In the genomic region with DNA sequence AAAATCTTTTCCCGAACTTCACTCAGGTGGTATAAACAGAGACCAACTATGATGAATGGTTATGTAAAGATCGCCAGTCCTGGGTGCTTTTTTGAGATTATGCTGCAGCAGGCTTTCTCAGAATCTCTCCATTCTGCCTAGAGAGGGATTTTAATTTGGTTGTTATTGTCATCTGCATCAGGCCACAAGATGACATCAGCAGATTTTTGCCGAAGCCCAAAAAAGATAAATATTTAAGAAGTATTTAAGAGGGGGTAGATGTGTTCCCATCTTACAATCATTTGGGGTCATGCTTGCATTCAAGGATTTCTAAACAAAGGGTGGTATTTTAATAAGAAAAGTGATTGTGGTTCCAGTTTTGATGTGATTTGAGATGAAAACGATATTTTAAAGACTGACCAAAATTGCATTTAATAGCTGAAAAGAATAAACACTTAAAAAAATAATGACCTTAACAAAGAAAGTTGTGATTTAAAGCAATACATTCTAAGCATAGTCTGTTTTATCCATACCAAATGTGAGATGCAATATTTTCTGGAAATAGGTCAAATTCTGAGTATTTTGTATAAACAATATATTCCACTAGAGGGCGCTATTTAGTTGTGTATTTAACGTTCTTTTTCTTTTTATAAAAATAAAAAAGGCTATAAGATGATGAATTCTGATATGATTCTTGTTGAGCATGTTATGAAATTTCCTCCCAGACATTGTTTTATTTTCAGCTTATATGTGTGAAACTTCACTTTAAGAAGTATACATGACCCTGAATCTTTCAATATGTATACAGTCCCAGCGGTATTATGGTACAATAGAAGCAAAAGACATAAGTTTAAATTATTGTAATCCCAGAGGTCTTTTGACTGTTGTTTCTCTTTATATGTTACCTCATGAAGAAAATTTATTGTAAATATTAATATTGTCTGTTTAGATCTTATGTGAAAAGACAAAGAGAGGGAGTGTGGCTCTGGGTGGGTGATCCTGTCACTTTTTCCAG, we compare ENCODE assay signal across 8 cellular contexts. TPM values are rescaled to one million over a fixed set of nuclear protein-coding genes. Genes with fewer than 3 reads are reported as not detected.
A peak's percentile ranks its signal among the peaks of the same experiment; 100 is the strongest.
DNase-seq lines count a peak whose midpoint lies in the region; ATAC-seq and TF ChIP-seq lines count a peak whose summit lies in the region.

No MANE protein-coding gene starts in this region.

- H3K4me1 ChIP-seq in gastrocnemius medialis: no peaks in the 10 kb centered on the region

- H3K36me3 ChIP-seq in gastrocnemius medialis: no peaks in the 10 kb centered on the region

- no peak overlapping the region for H3K27ac ChIP-seq in gastrocnemius medialis

- TF ChIP-seq CTCF in natural killer cell (IDR thresholded peaks at IDR 0.05): peak; percentile 89
- TF ChIP-seq CTCF in endothelial cell (IDR thresholded peaks at IDR 0.05; ENCODE audit: unreplicated experiment): peak; percentile 93
- TF ChIP-seq CTCF in gastrocnemius medialis (IDR thresholded peaks at IDR 0.05 in 4 of 5, conservative IDR thresholded peaks at IDR 0.05 in 1 of 5): peak in 4 of 5 experiments; percentile 17 to 60 (median 47)

- no peak for DNase-seq in natural killer cell
- DNase-seq in natural killer cell treated with Interleukin-12 subunit alpha and Interleukin-12 subunit beta and Interleukin-15 and Interleukin-18, amount 100 ng/mL, for 72 hours (ENCODE audit: low spot score): no peak
- peak; percentile 59 for DNase-seq in NCI-H82 (lab: John Stamatoyannopoulos, UW)
- DNase-seq in endothelial cell (ENCODE audit: low spot score): no peak
- no peak for DNase-seq in gastrocnemius medialis
- no peak for DNase-seq in GDM1 (lab: John Stamatoyannopoulos, UW)
- no peak for DNase-seq in glomerular visceral epithelial cell (ENCODE audit: extremely low spot score)
- DNase-seq in activated CD4-positive, alpha-beta T cell treated with anti-CD3 and anti-CD28 coated beads for 4 hours: no peak

- no peaks in the 10 kb centered on the region for H3K36me3 Mint-ChIP-seq in natural killer cell
- no peaks in the 10 kb centered on the region for H3K36me3 Mint-ChIP-seq in natural killer cell treated with Interleukin-12 subunit alpha and Interleukin-12 subunit beta and Interleukin-15 and Interleukin-18, amount 100 ng/mL, for 72 hours
- no peaks in the 10 kb centered on the region for H3K36me3 Mint-ChIP-seq in endothelial cell (ENCODE audit: low read depth, unreplicated experiment)

- no peaks in the 10 kb centered on the region for H3K9me3 Mint-ChIP-seq in natural killer cell
- H3K9me3 Mint-ChIP-seq in natural killer cell treated with Interleukin-12 subunit alpha and Interleukin-12 subunit beta and Interleukin-15 and Interleukin-18, amount 100 ng/mL, for 72 hours: no peaks in the 10 kb centered on the region
- no peaks in the 10 kb centered on the region for H3K9me3 Mint-ChIP-seq in endothelial cell (ENCODE audit: unreplicated experiment)

- in situ Hi-C loops in gastrocnemius medialis (cut with MboI; ENCODE audit: low sequenced_read_pairs in 4 of 4): no loop called here

- H3K4me3 ChIP-seq in gastrocnemius medialis: no peak overlapping the region

- no peak for TF ChIP-seq POLR2A in gastrocnemius medialis (IDR thresholded peaks at IDR 0.05)

- intact Hi-C loops in natural killer cell (cut with micrococcal nuclease): loop anchor here (2.0 to 10.0 kb wide), 2 partner anchors 974 to 1952 kb away; no protein-coding TSS in a partner anchor
- intact Hi-C loops in gastrocnemius medialis (cut with DNase I; ENCODE audit: low total_unique reads): no loop called here

- ATAC-seq in natural killer cell (no peak), gastrocnemius medialis (no peak)
- no peak for ATAC-seq in natural killer cell treated with Interleukin-12 subunit alpha and Interleukin-12 subunit beta and Interleukin-15 and Interleukin-18, amount 100 ng/mL, for 72 hours

- H3K4me1 Mint-ChIP-seq in natural killer cell (no peaks in the 10 kb centered on the region), endothelial cell (ENCODE audit: unreplicated experiment) (no peaks in the 10 kb centered on the region)
- no peaks in the 10 kb centered on the region for H3K4me1 Mint-ChIP-seq in natural killer cell treated with Interleukin-12 subunit alpha and Interleukin-12 subunit beta and Interleukin-15 and Interleukin-18, amount 100 ng/mL, for 72 hours (ENCODE audit: low read depth in 2 of 2)

- H3K27me3 Mint-ChIP-seq in natural killer cell (ENCODE audit: low read depth in 2 of 2): peaks cover 5 to 7% of the 10 kb centered on the region in 2 donors
- H3K27me3 Mint-ChIP-seq in natural killer cell treated with Interleukin-12 subunit alpha and Interleukin-12 subunit beta and Interleukin-15 and Interleukin-18, amount 100 ng/mL, for 72 hours: peaks cover 8 to 32% of the 10 kb centered on the region in 2 donors
- H3K27me3 Mint-ChIP-seq in endothelial cell (ENCODE audit: unreplicated experiment): no peaks in the 10 kb centered on the region

- H3K27ac Mint-ChIP-seq in natural killer cell (no peak overlapping the region), endothelial cell (ENCODE audit: unreplicated experiment) (no peak overlapping the region)
- no peak overlapping the region for H3K27ac Mint-ChIP-seq in natural killer cell treated with Interleukin-12 subunit alpha and Interleukin-12 subunit beta and Interleukin-15 and Interleukin-18, amount 100 ng/mL, for 72 hours

- H3K27me3 ChIP-seq in gastrocnemius medialis: no peaks in the 10 kb centered on the region

- no peaks in the 10 kb centered on the region for H3K9me3 ChIP-seq in gastrocnemius medialis

- H3K4me3 Mint-ChIP-seq in natural killer cell: no peak overlapping the region
- H3K4me3 Mint-ChIP-seq in natural killer cell treated with Interleukin-12 subunit alpha and Interleukin-12 subunit beta and Interleukin-15 and Interleukin-18, amount 100 ng/mL, for 72 hours: no peak overlapping the region
- no peak overlapping the region for H3K4me3 Mint-ChIP-seq in endothelial cell (ENCODE audit: unreplicated experiment)

RNA-seq across cellular contexts. Expression of a gene that starts 51.0 kb away (rescaled TPM):
- total RNA-seq in natural killer cell (10 to 100 TPM; 11.7 to 14.8 (median 13.9) TPM), endothelial cell (ENCODE audit: unreplicated experiment) (26.3 TPM), gastrocnemius medialis (1 to 10 TPM; 3.3 to 8.0 (median 3.9) TPM)
- total RNA-seq in natural killer cell treated with Interleukin-12 subunit alpha and Interleukin-12 subunit beta and Interleukin-15 and Interleukin-18, amount 100 ng/mL, for 72 hours: 10 to 100 TPM in 1 of 2 donors, 1 to 10 TPM in 1; 9.2 to 13.8 TPM
